In genomic region chr4:186192068-186192751, GRCh38 we compare ENCODE assay signal across 8 cellular contexts. TPM values are rescaled to one million over a fixed set of nuclear protein-coding genes. Genes with fewer than 3 reads are reported as not detected.
DNase-seq lines count a peak whose midpoint lies in the region; ATAC-seq and TF ChIP-seq lines count a peak whose summit lies in the region.

No MANE protein-coding gene starts in this region.

- no peak for TF ChIP-seq CTCF in GM10266 (IDR thresholded peaks at IDR 0.05; ENCODE audit: control insufficient read depth, insufficient read depth, low read depth, missing control alignments)
- TF ChIP-seq CTCF in OCI-LY7 (conservative IDR thresholded peaks at IDR 0.05; ENCODE audit: low read length) = no peak
- no peak for TF ChIP-seq CTCF in left ventricle myocardium inferior (IDR thresholded peaks at IDR 0.05; ENCODE audit: borderline replicate concordance)
- peak in 1 of 3 donors; percentile 14 for TF ChIP-seq CTCF in ovary (IDR thresholded peaks at IDR 0.05)

- peak; percentile 44 for DNase-seq in GM10266 (ENCODE audit: extremely low spot score)
- peak; percentile 49 for DNase-seq in OCI-LY7 (ENCODE audit: low spot score)
- peak; percentile 4 for DNase-seq in amniotic stem cell (lab: John Stamatoyannopoulos, UW)
- peak; percentile 28 for DNase-seq in left ventricle myocardium inferior
- peak in 4 of 5 donors; percentile 39 to 63 (median 54) for DNase-seq in ovary
- DNase-seq in NCI-H1436 (lab: John Stamatoyannopoulos, UW) = no peak
- DNase-seq in NCI-H187 treated with DMSO at 0.1 percent for 48 hours (lab: John Stamatoyannopoulos, UW) = no peak

- TF ChIP-seq POLR2A in ovary (IDR thresholded peaks at IDR 0.05) = peak; percentile 31

- H4K20me1 ChIP-seq in OCI-LY7 (ENCODE audit: insufficient read depth, low read length) = no peaks in the 10 kb centered on the region

- H3K9me3 ChIP-seq in OCI-LY7 (ENCODE audit: low read length) = no peaks in the 10 kb centered on the region
- no peaks in the 10 kb centered on the region for H3K9me3 ChIP-seq in left ventricle myocardium inferior (replicated peaks)
- no peaks in the 10 kb centered on the region for H3K9me3 ChIP-seq in ovary

- intact Hi-C loops in OCI-LY7 (cut with micrococcal nuclease; ENCODE audit: unreplicated experiment) (loop anchor here (5.0 to 10.0 kb wide), 7 partner anchors 125 to 1545 kb away; partner anchors contain the start of genes CASP3, CCDC110, CENPU and PRIMPOL), left ventricle myocardium inferior (cut with micrococcal nuclease) (no loop called here), ovary (cut with DNase I) (loop anchor here in 2 of 4 donors (5.0 to 10.0 kb wide), 2 partner anchors 40 to 47 kb away; no protein-coding TSS in a partner anchor)

- CTCF ChIA-PET in OCI-LY7 (lab: Charles Lee; ENCODE audit: unreplicated experiment) = interaction anchor here (1.2 kb wide), 1 partner anchor 9 kb away, joined by 3 read pairs; no protein-coding TSS in a partner anchor

- H3K9me2 ChIP-seq in OCI-LY7 (ENCODE audit: insufficient read depth, low read length) = no peaks in the 10 kb centered on the region

- peaks cover 17% of the 10 kb centered on the region; the same call in 1 of the 2 replicates for H3K79me2 ChIP-seq in OCI-LY7 (ENCODE audit: insufficient read depth, low read depth, low read length)

- peaks cover 11% of the 10 kb centered on the region for H3K36me3 ChIP-seq in OCI-LY7 (ENCODE audit: insufficient read depth, low read length)
- peaks cover 22% of the 10 kb centered on the region for H3K36me3 ChIP-seq in left ventricle myocardium inferior
- no peaks in the 10 kb centered on the region for H3K36me3 ChIP-seq in ovary

- 1 to 2% (median 2%) methylated on average over 22 to 24 of the region's 24 CpGs for WGBS in ovary, 3 donors

- H3K27ac ChIP-seq in OCI-LY7 (ENCODE audit: low read depth, low read length, poor library complexity, severe bottlenecking) (peak overlapping the region; percentile 91), left ventricle myocardium inferior (replicated peaks) (peak overlapping the region; percentile 95), ovary (peak overlapping the region; percentile 95 to 97)

- H2AFZ ChIP-seq in OCI-LY7 (ENCODE audit: low read length) = peak overlapping the region; percentile 93

- no peak for TF ChIP-seq EP300 in ovary (IDR thresholded peaks at IDR 0.05)

- no peaks in the 10 kb centered on the region for H3K27me3 ChIP-seq in left ventricle myocardium inferior (ENCODE audit: low read depth)
- H3K27me3 ChIP-seq in ovary = no peaks in the 10 kb centered on the region

- BruUV-seq in OCI-LY7 (replicated peaks; lab: Mats Ljungman, UMichigan) = no TSS peak

- H3K4me1 ChIP-seq in OCI-LY7 (ENCODE audit: insufficient read depth, low read length, poor library complexity, severe bottlenecking) = peaks cover 27% of the 10 kb centered on the region
- H3K4me1 ChIP-seq in left ventricle myocardium inferior = peaks cover 57% of the 10 kb centered on the region
- peaks cover 6% of the 10 kb centered on the region for H3K4me1 ChIP-seq in ovary (ENCODE audit: insufficient read depth)

- H3K4me2 ChIP-seq in OCI-LY7 (ENCODE audit: low read length) = peak overlapping the region; percentile 77

- POLR2A ChIA-PET in OCI-LY7 (lab: Charles Lee) = interaction anchor here (1.1 kb wide), 1 partner anchor 25 kb away, joined by 3 read pairs; no protein-coding TSS in a partner anchor

- ATAC-seq in HG02938 (IDR thresholded peaks at IDR 0.05; ENCODE audit: unreplicated experiment) = peak; percentile 13

- H3K4me3 ChIP-seq in OCI-LY7 (ENCODE audit: low read depth, low read length, poor library complexity, severe bottlenecking) (peak overlapping the region; percentile 82), left ventricle myocardium inferior (peak overlapping the region; percentile 82), ovary (peak overlapping the region; percentile 79)

RNA-seq across cellular contexts. Expression of gene CYP4V2, which starts 0.8 kb away (rescaled TPM):
- 6.2 and 6.9 TPM in 2 replicates for total RNA-seq in OCI-LY7 (2014; rRNA removed; shearing (Covaris generic))
- total RNA-seq in OCI-LY7 (2022) (10.8 and 12.5 TPM in 2 replicates), left ventricle myocardium inferior (24.9 TPM), ovary (10 to 100 TPM; 11.9 to 35.3 (median 21.0) TPM)
- 10 to 100 TPM in 1 of 2 donors, 1 to 10 TPM in 1; 8.5 to 12.4 TPM for polyA plus RNA-seq in ovary

RNA-seq across cellular contexts. Expression of gene KLKB1, which starts 35.1 kb away (rescaled TPM):
- total RNA-seq in OCI-LY7 (2014; rRNA removed; shearing (Covaris generic)) = 0.57 TPM in 1 of 2 replicates, not detected in the other
- total RNA-seq in OCI-LY7 (2022) (0.24 TPM in 1 of 2 replicates, not detected in the other), left ventricle myocardium inferior (0.74 TPM), ovary (1 to 10 TPM in 2 of 7 donors, under 1 TPM in 5; 0.18 to 1.8 (median 0.77) TPM)
- polyA plus RNA-seq in ovary = under 1 TPM; 0.38 to 0.50 TPM

Comparison
In these comparisons a context has a peak if more than half of its experiments do, and no peak if none do; other contexts are left out.
1. DNase-seq: peak in GM10266 (single experiment), OCI-LY7 (single experiment), amniotic stem cell (single experiment), left ventricle myocardium inferior (single experiment) and ovary (4 of 5); none in NCI-H1436 (single experiment) and NCI-H187 treated with DMSO at 0.1 percent for 48 hours (single experiment).
2. Peak in every context shown above with its lines, with median percentiles within 50 percentile points of each other: H3K27ac ChIP-seq and H3K4me3 ChIP-seq.